10 cellular contexts compared by ENCODE assay signal in the genomic region with DNA sequence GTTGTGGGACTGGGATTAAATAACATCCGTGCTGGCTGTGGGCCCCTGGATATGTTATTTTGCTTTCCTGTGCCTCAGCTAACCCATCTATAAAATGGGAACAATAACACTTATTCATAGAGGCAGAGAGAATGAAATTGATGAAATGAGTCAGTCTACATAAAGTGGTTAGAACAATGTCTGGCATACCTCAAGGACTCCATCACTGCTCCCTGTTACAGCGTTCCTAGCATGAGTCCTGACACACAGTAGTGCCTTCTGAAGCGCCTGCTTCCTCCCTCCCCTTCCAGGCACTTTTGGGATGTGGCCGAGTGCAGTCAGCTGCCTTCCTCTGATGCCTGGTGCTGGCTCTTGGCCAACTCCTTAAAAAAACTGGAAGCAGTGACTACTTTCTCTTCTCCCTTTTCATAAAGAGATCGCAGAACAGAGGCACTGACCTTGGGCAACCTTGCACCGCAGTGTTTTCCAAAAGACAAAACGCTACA.
A peak's percentile ranks its signal among the peaks of the same experiment; 100 is the strongest.
DNase-seq lines count a peak whose midpoint lies in the region; ATAC-seq, FAIRE-seq and TF ChIP-seq lines count a peak whose summit lies in the region.
"Had no signal": no experiment of that assay in that cellular context is flagged by ENCODE, and none has a peak within 500 bp of the region (broad histone marks: within the 10 kb centered on the region; RNA-seq: fewer than 3 reads in every experiment).

No MANE protein-coding gene starts in this region.

- in situ Hi-C loops in ACHN (cut with HindIII; ENCODE audit: low pct_ligation_motif_present, low pct_unique_long_range_greater_than_20kb, low sequenced_read_pairs) = no loop called here

- DNase-seq in ACHN (peak; percentile 40), NCI-H2171 (lab: John Stamatoyannopoulos, UW) (peak; percentile 35), epithelial cell of prostate (ENCODE audit: low read depth, low spot score) (peak; percentile 81), mucosa of gallbladder (ENCODE audit: low spot score) (peak; percentile 72), kidney (no peak)
- no peak for DNase-seq in stimulated activated naive CD4-positive, alpha-beta T cell (lab: John Stamatoyannopoulos, UW)

- H3K9ac ChIP-seq in kidney (ENCODE audit: low read length in 2 of 2) = no peak overlapping the region

- FAIRE-seq in kidney (lab: Jason Lieb, UNC) = no peak
- FAIRE-seq: D721Med had no signal

- intact Hi-C loops in kidney (cut with DNase I) = no loop called here

- H3K9me3 ChIP-seq in kidney (ENCODE audit: control insufficient read depth in 1 of 2, low read length in 2 of 2) = no peaks in the 10 kb centered on the region

- H3K36me3 ChIP-seq in kidney (ENCODE audit: control insufficient read depth in 1 of 2, insufficient read depth in 2 of 2, low read length in 2 of 2) = no peaks in the 10 kb centered on the region

- no peak for ATAC-seq in HG03521 (IDR thresholded peaks at IDR 0.05; ENCODE audit: unreplicated experiment)
- no peak for ATAC-seq in GM21515 (IDR thresholded peaks at IDR 0.05; ENCODE audit: unreplicated experiment)

- no peak overlapping the region for H3K4me3 ChIP-seq in kidney (ENCODE audit: low read length in 2 of 2)

- H3K27ac ChIP-seq in epithelial cell of prostate (no peak overlapping the region), kidney (ENCODE audit: low read depth in 2 of 2, low read length in 2 of 2) (no peak overlapping the region)
- H3K27ac ChIP-seq: VCaP had no signal

- no peak for TF ChIP-seq CTCF in kidney (IDR thresholded peaks at IDR 0.05; ENCODE audit: borderline replicate concordance, extremely low read depth, insufficient read depth)

- H3K4me1 ChIP-seq in kidney (ENCODE audit: control insufficient read depth in 1 of 2, insufficient read depth in 1 of 2, low read depth in 1 of 2, low read length in 2 of 2) = peaks cover 4 to 8% of the 10 kb centered on the region in 2 donors

Comparison
In these comparisons a context has a peak if more than half of its experiments do, and no peak if none do; other contexts are left out.
1. DNase-seq: peak in ACHN (single experiment), NCI-H2171 (single experiment), epithelial cell of prostate (single experiment) and mucosa of gallbladder (single experiment); none in stimulated activated naive CD4-positive, alpha-beta T cell (0 of 6) and kidney (single experiment).